In genomic region chr4:123398151-123398802, GRCh38 we compare ENCODE assay signal across 8 cellular contexts. TPM values are rescaled to one million over a fixed set of nuclear protein-coding genes. Genes with fewer than 3 reads are reported as not detected.
DNase-seq lines count a peak whose midpoint lies in the region; ATAC-seq and TF ChIP-seq lines count a peak whose summit lies in the region.

No MANE protein-coding gene starts in this region.

- peak overlapping the region; percentile 60 for H3K4me3 ChIP-seq in effector memory CD4-positive, alpha-beta T cell (ENCODE audit: insufficient read depth, low read depth, low read length, poor library complexity, severe bottlenecking)

- H3K36me3 ChIP-seq in effector memory CD4-positive, alpha-beta T cell (ENCODE audit: control insufficient read depth, insufficient read depth, low read length), result no peaks in the 10 kb centered on the region

- H3K4me1 Mint-ChIP-seq in activated CD4-positive, alpha-beta memory T cell treated with anti-CD3 and anti-CD28 coated beads, Interleukin-2, amount 10 ng/mL, durations not matched to agents 7 days and 5 days, result peaks cover 33% of the 10 kb centered on the region

- H3K27me3 ChIP-seq in effector memory CD4-positive, alpha-beta T cell (replicated peaks; ENCODE audit: control insufficient read depth, insufficient read depth, low read length, poor library complexity, severe bottlenecking), result no peaks in the 10 kb centered on the region

- peaks cover 39% of the 10 kb centered on the region for H3K27me3 Mint-ChIP-seq in activated CD4-positive, alpha-beta memory T cell treated with anti-CD3 and anti-CD28 coated beads, Interleukin-2, amount 10 ng/mL, durations not matched to agents 7 days and 5 days

- no peak for TF ChIP-seq POLR2A in GM18505 (IDR thresholded peaks at IDR 0.05; ENCODE audit: borderline replicate concordance, extremely low read depth, insufficient read depth, insufficient read length)

- peaks cover 23% of the 10 kb centered on the region for H3K4me1 ChIP-seq in effector memory CD4-positive, alpha-beta T cell (ENCODE audit: control insufficient read depth, insufficient read depth, low read length, poor library complexity, severe bottlenecking)

- DNase-seq in ACHN, result peak; percentile 60
- peak; percentile 3 for DNase-seq in NCI-H446 treated with DMSO at 0.1 percent for 48 hours (lab: John Stamatoyannopoulos, UW)
- peak; percentile 72 for DNase-seq in activated CD4-positive, alpha-beta memory T cell treated with anti-CD3 and anti-CD28 coated beads, Interleukin-2, amount 10 ng/mL, durations not matched to agents 7 days and 5 days
- peak; percentile 25 to 39 (median 31) for DNase-seq in effector memory CD4-positive, alpha-beta T cell
- peak; percentile 64 for DNase-seq in medulla oblongata (ENCODE audit: extremely low spot score)
- peak; percentile 3 to 53 for DNase-seq in stimulated activated CD8-positive, alpha-beta memory T cell treated with anti-CD3 and anti-CD28 coated beads, Interleukin-15, amount 100 ng/mL, for 4 hours (ENCODE audit: low read depth in 2 of 2)

- H3K36me3 Mint-ChIP-seq in activated CD4-positive, alpha-beta memory T cell treated with anti-CD3 and anti-CD28 coated beads, Interleukin-2, amount 10 ng/mL, durations not matched to agents 7 days and 5 days (ENCODE audit: low read depth), result peaks cover 29% of the 10 kb centered on the region

- POLR2A ChIA-PET in activated CD4-positive, alpha-beta memory T cell treated with anti-CD3 and anti-CD28 coated beads, Interleukin-2, amount 10 ng/mL, durations not matched to agents 7 days and 5 days (lab: Charles Lee), result interaction anchor here (1.4 to 2.0 kb wide), 3 partner anchors 7 to 20 kb away, joined by 4 to 7 read pairs (median 5); no protein-coding TSS in a partner anchor

- CTCF ChIA-PET in activated CD4-positive, alpha-beta memory T cell treated with anti-CD3 and anti-CD28 coated beads, Interleukin-2, amount 10 ng/mL, durations not matched to agents 7 days and 5 days (lab: Charles Lee), result interaction anchor here (0.8 to 1.8 kb wide), 2 partner anchors 20 to 26 kb away, joined by 4 to 5 read pairs; no protein-coding TSS in a partner anchor

- H3K9me3 Mint-ChIP-seq in activated CD4-positive, alpha-beta memory T cell treated with anti-CD3 and anti-CD28 coated beads, Interleukin-2, amount 10 ng/mL, durations not matched to agents 7 days and 5 days, result no peaks in the 10 kb centered on the region

- no peaks in the 10 kb centered on the region for H3K9me3 ChIP-seq in effector memory CD4-positive, alpha-beta T cell (ENCODE audit: control insufficient read depth, low read length)

- in situ Hi-C loops in ACHN (cut with HindIII; ENCODE audit: low pct_ligation_motif_present, low pct_unique_long_range_greater_than_20kb, low sequenced_read_pairs), result no loop called here

- peak overlapping the region; percentile 78 for H3K27ac Mint-ChIP-seq in activated CD4-positive, alpha-beta memory T cell treated with anti-CD3 and anti-CD28 coated beads, Interleukin-2, amount 10 ng/mL, durations not matched to agents 7 days and 5 days

- peak; percentile 62 for ATAC-seq in GM18505 (IDR thresholded peaks at IDR 0.05; ENCODE audit: unreplicated experiment)
- ATAC-seq in HG02970 (IDR thresholded peaks at IDR 0.05; ENCODE audit: low FRiP score, unreplicated experiment), result peak; percentile 70

- peak overlapping the region; percentile 80 for H3K4me3 Mint-ChIP-seq in activated CD4-positive, alpha-beta memory T cell treated with anti-CD3 and anti-CD28 coated beads, Interleukin-2, amount 10 ng/mL, durations not matched to agents 7 days and 5 days

- H3K27ac ChIP-seq in effector memory CD4-positive, alpha-beta T cell (ENCODE audit: insufficient read depth, low read length, poor library complexity, severe bottlenecking), result peak overlapping the region; percentile 20

RNA-seq across cellular contexts. Expression of gene SPRY1, which starts 1.7 kb away (rescaled TPM):
- total RNA-seq in activated CD4-positive, alpha-beta memory T cell treated with anti-CD3 and anti-CD28 coated beads, Interleukin-2, amount 10 ng/mL, durations not matched to agents 7 days and 5 days, result 10 to 100 TPM; 16.5 to 18.5 TPM

Comparison
In these comparisons a context has a peak if more than half of its experiments do, and no peak if none do; other contexts are left out.
1. Peak in every context shown above with its lines: DNase-seq, ATAC-seq, H3K4me3 ChIP-seq and H3K27ac ChIP-seq.
2. DNase-seq: peak in every context shown above with its lines; median percentile 72 in activated CD4-positive, alpha-beta memory T cell treated with anti-CD3 and anti-CD28 coated beads, Interleukin-2, amount 10 ng/mL, durations not matched to agents 7 days and 5 days; 64 in medulla oblongata; 60 in ACHN; 31 in effector memory CD4-positive, alpha-beta T cell; 28 in stimulated activated CD8-positive, alpha-beta memory T cell treated with anti-CD3 and anti-CD28 coated beads, Interleukin-15, amount 100 ng/mL, for 4 hours; 3 in NCI-H446 treated with DMSO at 0.1 percent for 48 hours.